Comparison of ENCODE assay signal across 33 cellular contexts in the genomic region with DNA sequence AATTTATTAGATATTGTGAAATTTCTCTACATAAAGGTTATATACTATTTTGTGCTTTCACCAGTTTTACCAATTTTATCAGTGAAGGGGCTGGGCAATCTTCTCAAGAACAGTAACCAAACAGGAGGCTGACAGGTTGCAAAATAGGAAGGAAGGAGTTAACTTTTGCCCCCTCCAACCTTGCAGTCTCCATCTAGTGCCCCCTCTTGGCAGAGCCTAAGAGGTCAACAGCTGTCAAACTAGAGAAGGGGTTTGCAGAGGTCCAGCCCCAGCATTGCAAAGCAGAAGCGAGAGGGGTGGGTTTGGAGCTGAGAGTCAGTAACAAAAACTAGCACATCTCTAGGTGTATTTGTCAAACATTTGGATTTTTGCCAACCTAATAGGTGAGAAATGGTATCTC.
"Had no signal": no experiment of that assay in that cellular context is flagged by ENCODE, and none has a peak within 500 bp of the region (broad histone marks: within the 10 kb centered on the region; RNA-seq: fewer than 3 reads in every experiment).

No MANE protein-coding gene starts in this region.

- H3K27me3 ChIP-seq: adrenal gland, body of pancreas, colonic mucosa, heart left ventricle, left lung, uterus had no signal

- DNase-seq: activated CD4-positive, alpha-beta T cell treated with anti-CD3 and anti-CD28 coated beads for 48 hours; activated CD4-positive, alpha-beta T cell treated with anti-CD3 and anti-CD28 coated beads, Interleukin-2, amount 50 U/mL, for 48 hours; activated CD8-positive, alpha-beta memory T cell treated with anti-CD3 and anti-CD28 coated beads, Interleukin-2, amount 50 U/mL, for 4 hours; activated effector memory CD4-positive, alpha-beta T cell treated with anti-CD3 and anti-CD28 coated beads, Interleukin-2, amount 50 U/mL, for 16 hours; activated naive CD4-positive, alpha-beta T cell treated with anti-CD3 and anti-CD28 coated beads for 36 hours; activated naive CD8-positive, alpha-beta T cell treated with anti-CD3 and anti-CD28 coated beads for 36 hours; activated T-cell treated with anti-CD3 and anti-CD28 coated beads, Interleukin-2, amount 50 U/mL, for 1 hour; adrenal gland; aorta; body of pancreas; cerebellar nuclear complex; colonic mucosa; effector CD8-positive, alpha-beta T cell; erythroblast; heart left ventricle; hypothalamus; left lung; lower lobe of right lung; mesenchymal stem cell; natural killer cell; stimulated activated CD4-positive, alpha-beta T cell treated with anti-CD3 and anti-CD28 coated beads, Interleukin-12 subunit alpha, Interleukin-12 subunit beta, amount 100 ng/mL, for 4 hours; stimulated activated CD4-positive, alpha-beta T cell treated with anti-CD3 and anti-CD28 coated beads, Interleukin-4, amount 100 ng/mL, for 24 hours; uterus had no signal

- H3K4me3 Mint-ChIP-seq: activated naive CD4-positive, alpha-beta T cell treated with anti-CD3 and anti-CD28 coated beads for 36 hours; activated naive CD8-positive, alpha-beta T cell treated with anti-CD3 and anti-CD28 coated beads for 36 hours; activated T-helper 1 cell treated with anti-CD3 and anti-CD28 coated beads, Interleukin-12 subunit alpha, Interleukin-12 subunit beta, Interleukin-2, Interleukin-4 antibody, amounts not matched to agents 30 ng/mL and 10 ng/mL and 1 ng/mL, durations not matched to agents 14 hours and 24 hours and 36 hours; natural killer cell; stimulated activated effector memory CD8-positive, alpha-beta T cell treated with anti-CD3 and anti-CD28 coated beads, Interleukin-12 subunit alpha, Interleukin-12 subunit beta, amount 100 ng/mL, for 72 hours; stimulated activated naive CD8-positive, alpha-beta T cell treated with anti-CD3 and anti-CD28 coated beads, Interleukin-15, Interleukin-2, amounts not matched to agents 100 ng/mL and 50 ng/mL, for 24 hours; type B pancreatic cell had no signal

- ATAC-seq: body of pancreas; natural killer cell; sciatic nerve; stimulated activated effector memory CD8-positive, alpha-beta T cell treated with anti-CD3 and anti-CD28 coated beads, Interleukin-12 subunit alpha, Interleukin-12 subunit beta, amount 100 ng/mL, for 72 hours had no signal

- H3K27ac ChIP-seq: body of pancreas, cardiac muscle cell, colonic mucosa, heart left ventricle, left lung, lower lobe of right lung, skin epidermis, thoracic aorta, uterus had no signal

- H3K4me1 Mint-ChIP-seq: activated naive CD8-positive, alpha-beta T cell treated with anti-CD3 and anti-CD28 coated beads for 36 hours; natural killer cell; stimulated activated effector memory CD8-positive, alpha-beta T cell treated with anti-CD3 and anti-CD28 coated beads, Interleukin-12 subunit alpha, Interleukin-12 subunit beta, amount 100 ng/mL, for 72 hours had no signal

- H3K27ac Mint-ChIP-seq: activated naive CD4-positive, alpha-beta T cell treated with anti-CD3 and anti-CD28 coated beads for 36 hours; activated naive CD8-positive, alpha-beta T cell treated with anti-CD3 and anti-CD28 coated beads for 36 hours; activated T-helper 1 cell treated with anti-CD3 and anti-CD28 coated beads, Interleukin-12 subunit alpha, Interleukin-12 subunit beta, Interleukin-2, Interleukin-4 antibody, amounts not matched to agents 30 ng/mL and 10 ng/mL and 1 ng/mL, durations not matched to agents 14 hours and 24 hours and 36 hours; natural killer cell; progenitor cell of endocrine pancreas; stimulated activated effector memory CD8-positive, alpha-beta T cell treated with anti-CD3 and anti-CD28 coated beads, Interleukin-12 subunit alpha, Interleukin-12 subunit beta, amount 100 ng/mL, for 72 hours; stimulated activated naive CD8-positive, alpha-beta T cell treated with anti-CD3 and anti-CD28 coated beads, Interleukin-15, Interleukin-2, amounts not matched to agents 100 ng/mL and 50 ng/mL, for 24 hours; type B pancreatic cell had no signal

- H3K4me1 ChIP-seq: adrenal gland, body of pancreas, colonic mucosa, heart left ventricle, left lung, lower lobe of right lung, uterus had no signal

- H3K9me3 Mint-ChIP-seq: activated naive CD4-positive, alpha-beta T cell treated with anti-CD3 and anti-CD28 coated beads for 36 hours; natural killer cell had no signal

- FAIRE-seq: islet of Langerhans had no signal

- H3K27me3 Mint-ChIP-seq: activated naive CD8-positive, alpha-beta T cell treated with anti-CD3 and anti-CD28 coated beads for 36 hours; stimulated activated naive CD8-positive, alpha-beta T cell treated with anti-CD3 and anti-CD28 coated beads, Interleukin-15, Interleukin-2, amounts not matched to agents 100 ng/mL and 50 ng/mL, for 24 hours had no signal

- H3K36me3 ChIP-seq: adrenal gland, cardiac muscle cell, colonic mucosa, heart left ventricle, left lung, lower lobe of right lung, thoracic aorta, uterus had no signal

- H3K9me3 ChIP-seq: adrenal gland, body of pancreas, colonic mucosa, heart left ventricle, left lung, lower lobe of right lung, thoracic aorta, uterus had no signal

- H3K36me3 Mint-ChIP-seq: natural killer cell; stimulated activated effector memory CD8-positive, alpha-beta T cell treated with anti-CD3 and anti-CD28 coated beads, Interleukin-12 subunit alpha, Interleukin-12 subunit beta, amount 100 ng/mL, for 72 hours had no signal

- H3K4me3 ChIP-seq: adrenal gland, body of pancreas, cardiac muscle cell, colonic mucosa, heart left ventricle, left lung, lower lobe of right lung, skin epidermis, thoracic aorta, uterus had no signal
